Comparison of ENCODE assay signal across 8 cellular contexts in the genomic region with DNA sequence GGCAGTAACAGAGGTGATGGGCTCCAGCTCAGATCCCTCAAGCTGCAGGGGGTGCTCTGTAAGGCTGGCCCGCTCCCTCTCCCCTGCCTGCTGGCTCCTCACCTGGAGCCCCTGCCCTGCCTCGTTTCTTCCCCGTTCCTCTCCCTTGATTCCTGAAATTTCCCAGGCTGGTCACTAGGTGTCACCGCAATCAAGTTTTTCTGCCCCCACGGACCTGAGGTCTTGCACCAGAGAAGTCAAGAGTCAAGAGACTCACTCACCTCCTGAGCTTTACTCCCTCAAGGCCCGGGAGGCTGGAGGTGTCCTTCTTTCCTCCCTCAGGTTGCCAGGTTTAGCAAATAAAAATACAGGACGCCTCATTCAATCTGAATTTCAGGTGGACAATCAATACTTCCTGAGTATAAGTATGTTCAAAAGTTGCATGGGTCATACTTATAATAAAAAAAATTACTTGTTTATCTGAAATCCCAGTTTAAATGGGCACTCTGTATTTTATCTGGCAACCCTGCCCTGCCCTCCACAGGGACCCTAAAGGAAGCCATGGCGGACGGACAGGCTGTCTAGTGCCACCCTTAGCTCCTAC.
A peak's percentile ranks its signal among the peaks of the same experiment; 100 is the strongest.
DNase-seq lines count a peak whose midpoint lies in the region; ATAC-seq and TF ChIP-seq lines count a peak whose summit lies in the region.

No MANE protein-coding gene starts in this region.

- DNase-seq in AG08395 (ENCODE audit: low spot score), result peak; percentile 87
- peak; percentile 81 for DNase-seq in GM12865 (ENCODE audit: low read depth)
- peak; percentile 29 for DNase-seq in NCI-H2171 (lab: John Stamatoyannopoulos, UW)
- DNase-seq in WTC11 (ENCODE audit: low spot score), result peak; percentile 70
- DNase-seq in endothelial cell (ENCODE audit: low spot score), result peak; percentile 60
- DNase-seq in midbrain (lab: John Stamatoyannopoulos, UW), result peak; percentile 35
- DNase-seq in effector CD4-positive, alpha-beta T cell, result no peak

- peak; percentile 60 for ATAC-seq in WTC11
- ATAC-seq in HG03469 (IDR thresholded peaks at IDR 0.05; ENCODE audit: unreplicated experiment), result no peak

- no peak overlapping the region for H3K4me3 ChIP-seq in GM12865 (ENCODE audit: low read depth, low read length)

- H3K27me3 Mint-ChIP-seq in WTC11 (ENCODE audit: low read depth), result no peaks in the 10 kb centered on the region
- H3K27me3 Mint-ChIP-seq in endothelial cell (ENCODE audit: unreplicated experiment), result peaks cover 16% of the 10 kb centered on the region

- CTCF ChIA-PET in WTC11 (lab: Charles Lee), result interaction anchor here (0.6 to 15.6 kb wide), 40 partner anchors 9 to 290 kb away, joined by 3 to 486 read pairs (median 7); a partner anchor contains a TSS

- POLR2A ChIA-PET in WTC11 (lab: Charles Lee), result interaction anchor here (0.7 kb wide), 1 partner anchor 107 kb away, joined by 3 read pairs; no protein-coding TSS in a partner anchor

- H3K36me3 Mint-ChIP-seq in WTC11 (no peaks in the 10 kb centered on the region), endothelial cell (ENCODE audit: low read depth, unreplicated experiment) (no peaks in the 10 kb centered on the region)

- peak; percentile 65 for TF ChIP-seq CTCF in GM12865 (IDR thresholded peaks at IDR 0.05; ENCODE audit: insufficient read depth, low read depth, low read length, missing control alignments)
- TF ChIP-seq CTCF in WTC11 (IDR thresholded peaks at IDR 0.05), result peak; percentile 61; the same call in 1 of the 2 replicates
- TF ChIP-seq CTCF in endothelial cell (IDR thresholded peaks at IDR 0.05; ENCODE audit: unreplicated experiment), result peak; percentile 69

- H3K9me3 Mint-ChIP-seq in WTC11 (no peaks in the 10 kb centered on the region), endothelial cell (ENCODE audit: unreplicated experiment) (no peaks in the 10 kb centered on the region)

- no peak overlapping the region for H3K4me3 Mint-ChIP-seq in WTC11
- no peak overlapping the region for H3K4me3 Mint-ChIP-seq in endothelial cell (ENCODE audit: unreplicated experiment)

- H3K27ac Mint-ChIP-seq in WTC11 (no peak overlapping the region), endothelial cell (ENCODE audit: unreplicated experiment) (no peak overlapping the region)

- H3K4me1 Mint-ChIP-seq in WTC11 (peaks cover 51% of the 10 kb centered on the region), endothelial cell (ENCODE audit: unreplicated experiment) (peaks cover 27% of the 10 kb centered on the region)

TF ChIP-seq in WTC11, 78 proteins besides CTCF, POLR2A, EP300 and RAD21:
- TF ChIP-seq FOXK1 (CRISPR knock-in tag; IDR thresholded peaks at IDR 0.05) (no peak), ZNF671 (CRISPR knock-in tag; IDR thresholded peaks at IDR 0.05) (no peak), ZNF121 (CRISPR knock-in tag; IDR thresholded peaks at IDR 0.05) (no peak), ATF1 (CRISPR knock-in tag; IDR thresholded peaks at IDR 0.05) (no peak), SP1 (CRISPR knock-in tag; conservative IDR thresholded peaks at IDR 0.05) (no peak), OVOL2 (CRISPR knock-in tag; IDR thresholded peaks at IDR 0.05; ENCODE audit: borderline replicate concordance) (no peak), HMGA2 (CRISPR knock-in tag; IDR thresholded peaks at IDR 0.05) (no peak), ZNF232 (CRISPR knock-in tag; IDR thresholded peaks at IDR 0.05) (no peak)
- TF ChIP-seq, protein P1, sequence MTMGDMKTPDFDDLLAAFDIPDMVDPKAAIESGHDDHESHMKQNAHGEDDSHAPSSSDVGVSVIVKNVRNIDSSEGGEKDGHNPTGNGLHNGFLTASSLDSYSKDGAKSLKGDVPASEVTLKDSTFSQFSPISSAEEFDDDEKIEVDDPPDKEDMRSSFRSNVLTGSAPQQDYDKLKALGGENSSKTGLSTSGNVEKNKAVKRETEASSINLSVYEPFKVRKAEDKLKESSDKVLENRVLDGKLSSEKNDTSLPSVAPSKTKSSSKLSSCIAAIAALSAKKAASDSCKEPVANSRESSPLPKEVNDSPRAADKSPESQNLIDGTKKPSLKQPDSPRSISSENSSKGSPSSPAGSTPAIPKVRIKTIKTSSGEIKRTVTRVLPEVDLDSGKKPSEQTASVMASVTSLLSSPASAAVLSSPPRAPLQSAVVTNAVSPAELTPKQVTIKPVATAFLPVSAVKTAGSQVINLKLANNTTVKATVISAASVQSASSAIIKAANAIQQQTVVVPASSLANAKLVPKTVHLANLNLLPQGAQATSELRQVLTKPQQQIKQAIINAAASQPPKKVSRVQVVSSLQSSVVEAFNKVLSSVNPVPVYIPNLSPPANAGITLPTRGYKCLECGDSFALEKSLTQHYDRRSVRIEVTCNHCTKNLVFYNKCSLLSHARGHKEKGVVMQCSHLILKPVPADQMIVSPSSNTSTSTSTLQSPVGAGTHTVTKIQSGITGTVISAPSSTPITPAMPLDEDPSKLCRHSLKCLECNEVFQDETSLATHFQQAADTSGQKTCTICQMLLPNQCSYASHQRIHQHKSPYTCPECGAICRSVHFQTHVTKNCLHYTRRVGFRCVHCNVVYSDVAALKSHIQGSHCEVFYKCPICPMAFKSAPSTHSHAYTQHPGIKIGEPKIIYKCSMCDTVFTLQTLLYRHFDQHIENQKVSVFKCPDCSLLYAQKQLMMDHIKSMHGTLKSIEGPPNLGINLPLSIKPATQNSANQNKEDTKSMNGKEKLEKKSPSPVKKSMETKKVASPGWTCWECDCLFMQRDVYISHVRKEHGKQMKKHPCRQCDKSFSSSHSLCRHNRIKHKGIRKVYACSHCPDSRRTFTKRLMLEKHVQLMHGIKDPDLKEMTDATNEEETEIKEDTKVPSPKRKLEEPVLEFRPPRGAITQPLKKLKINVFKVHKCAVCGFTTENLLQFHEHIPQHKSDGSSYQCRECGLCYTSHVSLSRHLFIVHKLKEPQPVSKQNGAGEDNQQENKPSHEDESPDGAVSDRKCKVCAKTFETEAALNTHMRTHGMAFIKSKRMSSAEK (CRISPR knock-in tag; IDR thresholded peaks at IDR 0.05; ENCODE audit: borderline replicate concordance), result no peak
